In genomic region chr1:85200367-85200869, GRCh38 we compare ENCODE assay signal across 8 cellular contexts. TPM values are rescaled to one million over a fixed set of nuclear protein-coding genes. Genes with fewer than 3 reads are reported as not detected.
DNase-seq lines count a peak whose midpoint lies in the region; ATAC-seq lines count a peak whose summit lies in the region.

No MANE protein-coding gene starts in this region.

- DNase-seq in SIG-M5 treated with dmso at 0.1 percent for 504 hours (lab: John Stamatoyannopoulos, UW; ENCODE audit: unreplicated experiment) (peak; percentile 34), SIG-M5 (lab: John Stamatoyannopoulos, UW) (no peak), NT2/D1 (ENCODE audit: low read depth, low spot score) (peak; percentile 23), right cardiac atrium (peak in 1 of 3 donors; percentile 73), skeletal muscle cell (ENCODE audit: low read depth) (no peak), AG08396 (ENCODE audit: low spot score) (no peak)
- peak; percentile 40 for DNase-seq in activated naive CD4-positive, alpha-beta T cell treated with anti-CD3 and anti-CD28 coated beads, Interleukin-2, amount 50 U/mL, for 16 hours

- under 1% methylated on average over 45 of the region's 45 CpGs for WGBS in right cardiac atrium

- ATAC-seq in HG02938 (IDR thresholded peaks at IDR 0.05; ENCODE audit: unreplicated experiment): peak; percentile 26
- ATAC-seq in right cardiac atrium: peak in 1 of 2 donors; percentile 18

- H3K27me3 ChIP-seq in NT2/D1 (ENCODE audit: insufficient read depth, insufficient read length): no peaks in the 10 kb centered on the region
- H3K27me3 ChIP-seq in right cardiac atrium (ENCODE audit: control insufficient read depth, insufficient read depth): no peaks in the 10 kb centered on the region

- H3K4me1 ChIP-seq in NT2/D1 (ENCODE audit: insufficient read depth, insufficient read length): no peaks in the 10 kb centered on the region
- peaks cover 1% of the 10 kb centered on the region for H3K4me1 ChIP-seq in right cardiac atrium (ENCODE audit: control insufficient read depth, insufficient read depth, low read length)

- H3K36me3 ChIP-seq in NT2/D1 (ENCODE audit: insufficient read depth, insufficient read length, low read length): peaks cover 10% of the 10 kb centered on the region

- peak overlapping the region; percentile 93 for H3K9ac ChIP-seq in NT2/D1 (ENCODE audit: insufficient read length, low read depth)

- H3K9me3 ChIP-seq in NT2/D1 (ENCODE audit: insufficient read depth, low read length) (no peaks in the 10 kb centered on the region), right cardiac atrium (ENCODE audit: control insufficient read depth, low read length) (no peaks in the 10 kb centered on the region)

- peak overlapping the region; percentile 95 for H3K4me3 ChIP-seq in NT2/D1 (ENCODE audit: insufficient read length, low read depth)
- H3K4me3 ChIP-seq in right cardiac atrium (ENCODE audit: low read length): peak overlapping the region; percentile 80
- peak overlapping the region; percentile 75 for H3K4me3 ChIP-seq in skeletal muscle cell (ENCODE audit: low read depth, low read length)

- intact Hi-C loops in right cardiac atrium (cut with DNase I): no loop called here

- H3K27ac ChIP-seq in right cardiac atrium (ENCODE audit: low read length): peak overlapping the region; percentile 88

RNA-seq across cellular contexts. Expression of gene SYDE2, which starts 0.4 kb away (rescaled TPM):
- total RNA-seq in right cardiac atrium: 10 to 100 TPM; 14.9 to 19.6 (median 15.6) TPM
- 2.8 TPM for polyA plus RNA-seq in right cardiac atrium

RNA-seq across cellular contexts. Expression of gene C1orf52, which starts 59.0 kb away (rescaled TPM):
- 10 to 100 TPM; 15.8 to 20.1 (median 17.9) TPM for total RNA-seq in right cardiac atrium
- polyA plus RNA-seq in right cardiac atrium: 15.0 TPM

Comparison
In these comparisons a context has a peak if more than half of its experiments do, and no peak if none do; other contexts are left out.
1. DNase-seq: peak in SIG-M5 treated with dmso at 0.1 percent for 504 hours (single experiment), NT2/D1 (single experiment) and activated naive CD4-positive, alpha-beta T cell treated with anti-CD3 and anti-CD28 coated beads, Interleukin-2, amount 50 U/mL, for 16 hours (single experiment); none in SIG-M5 (single experiment), skeletal muscle cell (single experiment) and AG08396 (single experiment).
2. Peak in every context shown above with its lines, with median percentiles within 50 percentile points of each other: H3K4me3 ChIP-seq.